8 cellular contexts compared by ENCODE assay signal in genomic region chr2:127526940-127527804, GRCh38. TPM values are rescaled to one million over a fixed set of nuclear protein-coding genes. Genes with fewer than 3 reads are reported as not detected.
DNase-seq lines count a peak whose midpoint lies in the region; ATAC-seq, FAIRE-seq and TF ChIP-seq lines count a peak whose summit lies in the region.

No MANE protein-coding gene starts in this region.

- ATAC-seq in lung (ENCODE audit: insufficient read depth, low FRiP score), result peak; percentile 3

- H3K36me3 ChIP-seq in bronchial epithelial cell (ENCODE audit: control insufficient read depth, insufficient read depth, low read length), result peaks cover under 1% of the 10 kb centered on the region
- peaks cover 3 to 5% of the 10 kb centered on the region in 2 donors for H3K36me3 ChIP-seq in lung (ENCODE audit: control insufficient read depth in 2 of 2, insufficient read depth in 2 of 2, low read length in 2 of 2)
- H3K36me3 ChIP-seq in urinary bladder (ENCODE audit: insufficient read depth), result no peaks in the 10 kb centered on the region

- peak; percentile 71 for DNase-seq in NCI-H2227 (lab: John Stamatoyannopoulos, UW; ENCODE audit: unreplicated experiment)
- DNase-seq in NCI-H2227 treated with DMSO at 0.1 percent for 48 hours (lab: John Stamatoyannopoulos, UW), result no peak
- DNase-seq in HFF-Myc (ENCODE audit: extremely low read depth, low read depth), result no peak
- peak; percentile 25 for DNase-seq in NCI-H2196 treated with DMSO at 0.1 percent for 48 hours (lab: John Stamatoyannopoulos, UW; ENCODE audit: unreplicated experiment)
- DNase-seq in bronchial epithelial cell (ENCODE audit: low read depth), result peak; percentile 88
- DNase-seq in lung (ENCODE audit: low spot score), result no peak
- DNase-seq in EL, result no peak

- peaks cover 0 to 2% of the 10 kb centered on the region in 2 donors for H3K9me3 ChIP-seq in lung (ENCODE audit: control insufficient read depth in 2 of 2, insufficient read depth in 1 of 2, low read length in 1 of 2)

- 15 to 16% methylated on average over 16 of the region's 16 CpGs for WGBS in lung, 2 donors
- WGBS in urinary bladder, result 16% methylated on average over 16 of the region's 16 CpGs

- H3K27me3 ChIP-seq in bronchial epithelial cell (ENCODE audit: control insufficient read depth, insufficient read depth, low read length), result no peaks in the 10 kb centered on the region
- H3K27me3 ChIP-seq in lung (ENCODE audit: control insufficient read depth, insufficient read depth), result no peaks in the 10 kb centered on the region

- FAIRE-seq in bronchial epithelial cell (lab: Jason Lieb, UNC), result no peak

- H3K27ac ChIP-seq in lung (ENCODE audit: low read depth in 1 of 2, low read length in 1 of 2) (peak overlapping the region; percentile 74 to 93), urinary bladder (ENCODE audit: low read depth) (peak overlapping the region; percentile 86)

- H3K4me1 ChIP-seq in lung (ENCODE audit: control insufficient read depth in 2 of 2, insufficient read depth in 2 of 2, low read length in 2 of 2) (peaks cover 3 to 4% of the 10 kb centered on the region in 2 donors), urinary bladder (ENCODE audit: insufficient read depth) (peaks cover 3% of the 10 kb centered on the region)

- TF ChIP-seq CTCF in HFF-Myc (IDR thresholded peaks at IDR 0.05; ENCODE audit: low read depth, low read length, missing control alignments) (no peak), bronchial epithelial cell (IDR thresholded peaks at IDR 0.05; ENCODE audit: insufficient read depth, low read length, severe bottlenecking) (peak; percentile 22), lung (IDR thresholded peaks at IDR 0.05; ENCODE audit: control extremely low read depth, extremely low read depth) (no peak)

- H3K4me3 ChIP-seq in HFF-Myc (replicated peaks; ENCODE audit: low read depth, low read length) (peak overlapping the region; percentile 87), bronchial epithelial cell (ENCODE audit: low read depth, low read length) (peak overlapping the region; percentile 86), lung (peak overlapping the region; percentile 27), urinary bladder (ENCODE audit: low read depth, low read length) (peak overlapping the region; percentile 97)

RNA-seq across cellular contexts. Expression of gene IWS1, which starts 0.9 kb away (rescaled TPM):
- total RNA-seq in bronchial epithelial cell, result 40.8 and 51.0 TPM in 2 replicates
- total RNA-seq in lung, result 10 to 100 TPM; 35.6 to 64.5 TPM
- polyA plus RNA-seq in lung, result 10 to 100 TPM; 20.3 to 29.6 TPM
- 38.9 TPM for total RNA-seq in urinary bladder
- 29.9 TPM for polyA plus RNA-seq in urinary bladder

RNA-seq across cellular contexts. Expression of gene MYO7B, which starts 8.3 kb away (rescaled TPM):
- total RNA-seq in bronchial epithelial cell (not detected in 2 replicates), lung (1 to 10 TPM in 1 of 2 donors, under 1 TPM in 1; 0.51 to 4.7 TPM), urinary bladder (0.11 TPM)
- polyA plus RNA-seq in lung (1 to 10 TPM; 1.6 to 2.2 TPM), urinary bladder (0.51 TPM)

Comparison
In these comparisons a context has a peak if more than half of its experiments do, and no peak if none do; other contexts are left out.
1. DNase-seq: peak in NCI-H2227 (single experiment), NCI-H2196 treated with DMSO at 0.1 percent for 48 hours (single experiment) and bronchial epithelial cell (single experiment); none in NCI-H2227 treated with DMSO at 0.1 percent for 48 hours (single experiment), HFF-Myc (single experiment), lung (single experiment) and EL (single experiment).
2. H3K4me3 ChIP-seq: peak in every context shown above with its lines; median percentile 97 in urinary bladder; 87 in HFF-Myc; 86 in bronchial epithelial cell; 27 in lung.